ENCODE assay signal across 11 cellular contexts in genomic region chr22:36323855-36324331, GRCh38.
DNase-seq lines count a peak whose midpoint lies in the region; ATAC-seq and TF ChIP-seq lines count a peak whose summit lies in the region.
"Had no signal": no experiment of that assay in that cellular context is flagged by ENCODE, and none has a peak within 500 bp of the region (broad histone marks: within the 10 kb centered on the region; RNA-seq: fewer than 3 reads in every experiment).

No MANE protein-coding gene starts in this region.

- H3K36me3 ChIP-seq in BLaER1 treated with 17β-estradiol and CSF1 and Interleukin-3, amounts not matched to agents 10 nM and 100 nM, result peaks cover 95 to 100% (median 100%) of the 10 kb centered on the region in 11 experiments
- H3K36me3 ChIP-seq in body of pancreas (replicated peaks in 1 of 2; ENCODE audit: insufficient read depth in 1 of 2, low read depth in 2 of 2), result peaks cover 45 to 66% of the 10 kb centered on the region in 2 donors
- H3K36me3 ChIP-seq in skeletal muscle satellite cell (ENCODE audit: insufficient read depth, low read length), result peaks cover 89% of the 10 kb centered on the region

- no peak overlapping the region for H2BK15ac ChIP-seq in H9 (ENCODE audit: low read depth, low read length)

- H2BK12ac ChIP-seq in H9 (ENCODE audit: insufficient read length, low read depth, low read length), result no peak overlapping the region

- intact Hi-C loops in body of pancreas (cut with DNase I), result no loop called here

- H3K36me3 Mint-ChIP-seq in H9 (ENCODE audit: insufficient read depth in 1 of 3, low read depth in 3 of 3), result peaks cover 66 to 93% (median 84%) of the 10 kb centered on the region in 3 experiments

- H3K27ac ChIP-seq in BLaER1 treated with 17β-estradiol and CSF1 and Interleukin-3, amounts not matched to agents 10 nM and 100 nM, result peak overlapping the region in 9 of 11 experiments; percentile 21 to 63 (median 40); a peak in 17 of 22 replicates
- H3K27ac ChIP-seq in body of pancreas (peak overlapping the region; percentile 6 to 94 (median 66)), layer of hippocampus (ENCODE audit: low read depth, low read length) (peak overlapping the region; percentile 81), H9 (ENCODE audit: insufficient read length, low read depth, low read length) (no peak overlapping the region)

- H3K9me3 Mint-ChIP-seq in H9, result no peaks in the 10 kb centered on the region
- H3K9me3 Mint-ChIP-seq: CD4-positive, alpha-beta T cell; nephron had no signal

- WGBS in body of pancreas, 2 donors, result 83 to 89% methylated on average over 8 to 19 of the region's 21 CpGs
- WGBS in H9 (ENCODE audit: extremely low coverage, insufficient read length, low lambda C conversion rate), result no CpG with 5 or more reads among the region's 21 CpGs

- no peak overlapping the region for H3K18ac ChIP-seq in H9 (ENCODE audit: insufficient read length, low read depth, low read length)

- peaks cover 13 to 17% of the 10 kb centered on the region in 2 experiments for H3K4me1 Mint-ChIP-seq in H9

- no peak for TF ChIP-seq CTCF in body of pancreas (IDR thresholded peaks at IDR 0.05)
- TF ChIP-seq CTCF in H9 (conservative IDR thresholded peaks at IDR 0.05), result no peak

- no peak overlapping the region for H2BK20ac ChIP-seq in H9 (ENCODE audit: low read depth, low read length, poor library complexity, severe bottlenecking)

- no peaks in the 10 kb centered on the region for H3K23me2 ChIP-seq in H9 (ENCODE audit: insufficient read length, low read depth, low read length, poor library complexity, severe bottlenecking)

- H3K79me1 ChIP-seq in H9 (ENCODE audit: insufficient read depth, low read depth, low read length, poor library complexity, severe bottlenecking), result no peaks in the 10 kb centered on the region

- no peak overlapping the region for H2AK5ac ChIP-seq in H9 (ENCODE audit: insufficient read length, low read length)

- H3K79me2 ChIP-seq in H9 (ENCODE audit: insufficient read depth, low read length), result peaks cover 6% of the 10 kb centered on the region; the same call in 1 of the 2 replicates

- H3K4ac ChIP-seq in H9 (ENCODE audit: low read depth, low read length), result no peak overlapping the region

- no peak overlapping the region for H3K56ac ChIP-seq in H9 (ENCODE audit: insufficient read length, low read depth, low read length)

- H4K5ac ChIP-seq in H9 (ENCODE audit: insufficient read length, low read depth, low read length), result no peak overlapping the region

- no peaks in the 10 kb centered on the region for H3K27me3 Mint-ChIP-seq in H9 (ENCODE audit: low read depth)
- H3K27me3 Mint-ChIP-seq: CD4-positive, alpha-beta T cell had no signal

- DNase-seq in body of pancreas, result no peak
- DNase-seq in H4 (ENCODE audit: low spot score), result no peak
- no peak for DNase-seq in H9
- DNase-seq in activated CD4-positive, alpha-beta T cell treated with anti-CD3 and anti-CD28 coated beads for 48 hours, result no peak
- DNase-seq in HuH-7.5 (ENCODE audit: low spot score), result no peak
- DNase-seq: CD4-positive, alpha-beta T cell; NCI-H2227 treated with DMSO at 0.1 percent for 48 hours had no signal

- H3K27ac Mint-ChIP-seq in H9, result no peak overlapping the region; a peak in 1 of 7 replicates

- TF ChIP-seq POLR2A in body of pancreas (IDR thresholded peaks at IDR 0.05), result no peak

- H3K27me3 ChIP-seq in BLaER1 treated with 17β-estradiol and CSF1 and Interleukin-3, amounts not matched to agents 10 nM and 100 nM, result no peaks in the 10 kb centered on the region; a peak in 1 of 22 replicates
- no peaks in the 10 kb centered on the region for H3K27me3 ChIP-seq in body of pancreas
- no peaks in the 10 kb centered on the region for H3K27me3 ChIP-seq in layer of hippocampus (ENCODE audit: control insufficient read depth, insufficient read depth, low read length)
- no peaks in the 10 kb centered on the region for H3K27me3 ChIP-seq in skeletal muscle satellite cell (ENCODE audit: control insufficient read depth, insufficient read depth, low read length)
- no peaks in the 10 kb centered on the region for H3K27me3 ChIP-seq in H9 (ENCODE audit: insufficient read depth, low read length)

- H3K14ac ChIP-seq in H9 (ENCODE audit: insufficient read depth, low read length), result no peak overlapping the region; the same call in 1 of the 2 replicates

- peak overlapping the region in 8 of 11 experiments; percentile 3 to 52 (median 28); a peak in 11 of 22 replicates for H3K9ac ChIP-seq in BLaER1 treated with 17β-estradiol and CSF1 and Interleukin-3, amounts not matched to agents 10 nM and 100 nM
- H3K9ac ChIP-seq in skeletal muscle satellite cell (ENCODE audit: low read depth, low read length) (peak overlapping the region; percentile 80), H9 (ENCODE audit: extremely low read depth, insufficient read length, low read length) (no peak overlapping the region)

- peak overlapping the region in 9 of 11 experiments; percentile 13 to 61 (median 24); a peak in 11 of 22 replicates for H3K4me2 ChIP-seq in BLaER1 treated with 17β-estradiol and CSF1 and Interleukin-3, amounts not matched to agents 10 nM and 100 nM
- H3K4me2 ChIP-seq in skeletal muscle satellite cell (ENCODE audit: low read length) (peak overlapping the region; percentile 28), H9 (ENCODE audit: insufficient read depth, insufficient read length, low read length) (no peak overlapping the region)

- H3K9me3 ChIP-seq in BLaER1 treated with 17β-estradiol and CSF1 and Interleukin-3, amounts not matched to agents 10 nM and 100 nM (replicated peaks in 1 of 11), result no peaks in the 10 kb centered on the region
- H3K9me3 ChIP-seq in body of pancreas (no peaks in the 10 kb centered on the region), skeletal muscle satellite cell (replicated peaks; ENCODE audit: low read length) (no peaks in the 10 kb centered on the region), H9 (ENCODE audit: control insufficient read depth, low read depth, low read length) (no peaks in the 10 kb centered on the region)

- H3K23ac ChIP-seq in H9 (ENCODE audit: insufficient read length, low read depth, low read length), result no peak overlapping the region

- H4K20me1 ChIP-seq in BLaER1 treated with 17β-estradiol and CSF1 and Interleukin-3, amounts not matched to agents 10 nM and 100 nM, result peaks cover 71 to 100% (median 100%) of the 10 kb centered on the region in 11 experiments
- H4K20me1 ChIP-seq in H9 (ENCODE audit: control insufficient read depth, insufficient read depth, insufficient read length), result peaks cover 2% of the 10 kb centered on the region

- no peak overlapping the region for H3K4me3 ChIP-seq in BLaER1 treated with 17β-estradiol and CSF1 and Interleukin-3, amounts not matched to agents 10 nM and 100 nM
- no peak overlapping the region for H3K4me3 ChIP-seq in body of pancreas
- no peak overlapping the region for H3K4me3 ChIP-seq in skeletal muscle satellite cell (ENCODE audit: low read length)

- no peak overlapping the region for H2BK120ac ChIP-seq in H9 (ENCODE audit: low read depth, low read length, poor library complexity, severe bottlenecking)

- no peak overlapping the region for H3K4me3 Mint-ChIP-seq in H9
- H3K4me3 Mint-ChIP-seq: CD4-positive, alpha-beta T cell; nephron had no signal

- H4K91ac ChIP-seq in H9 (ENCODE audit: insufficient read length, low read depth, low read length), result no peak overlapping the region

- ATAC-seq in body of pancreas, result no peak

- H2AFZ ChIP-seq in H9 (ENCODE audit: low read length), result no peak overlapping the region

- H3T11ph ChIP-seq in H9 (ENCODE audit: low read length), result no peak overlapping the region

- H3K4me1 ChIP-seq in BLaER1 treated with 17β-estradiol and CSF1 and Interleukin-3, amounts not matched to agents 10 nM and 100 nM, result peaks cover 27 to 91% (median 58%) of the 10 kb centered on the region in 10 experiments
- peaks cover 27% of the 10 kb centered on the region for H3K4me1 ChIP-seq in body of pancreas
- peaks cover 57% of the 10 kb centered on the region for H3K4me1 ChIP-seq in skeletal muscle satellite cell (ENCODE audit: control insufficient read depth, insufficient read depth, low read length)
- peaks cover 4% of the 10 kb centered on the region; the same call in 1 of the 2 replicates for H3K4me1 ChIP-seq in H9 (ENCODE audit: insufficient read depth, low read length)

- H2BK5ac ChIP-seq in H9 (ENCODE audit: insufficient read length, low read length), result no peak overlapping the region

- H4K8ac ChIP-seq in H9 (replicated peaks; ENCODE audit: insufficient read length, low read depth, low read length), result no peak overlapping the region
